Comparison of ENCODE assay signal across 8 cellular contexts in genomic region chr16:29862884-29863668, GRCh38. TPM values are rescaled to one million over a fixed set of nuclear protein-coding genes. Genes with fewer than 3 reads are reported as not detected.
A peak's percentile ranks its signal among the peaks of the same experiment; 100 is the strongest.
DNase-seq lines count a peak whose midpoint lies in the region; ATAC-seq and TF ChIP-seq lines count a peak whose summit lies in the region.

Gene CDIPT, minus strand, starts transcription at chr16:29863226. Its CDS starts 369 bp downstream, at chr16:29862857.

- H3K27me3 ChIP-seq in trophoblast cell (ENCODE audit: insufficient read depth, low read length): no peaks in the 10 kb centered on the region
- no peaks in the 10 kb centered on the region for H3K27me3 ChIP-seq in transverse colon

- H3K4ac ChIP-seq in trophoblast cell (ENCODE audit: low read depth, low read length): peak within 1 kb of the TSS; percentile 45

- peak within 1 kb of the TSS; percentile 89 for H3K4me2 ChIP-seq in trophoblast cell (ENCODE audit: low read length)

- H3K4me1 ChIP-seq in trophoblast cell (ENCODE audit: control insufficient read depth in 1 of 2, insufficient read depth in 2 of 2, low read length in 2 of 2) (peaks cover 0 to 10% of the 10 kb centered on the region in 2 experiments), transverse colon (peaks cover 10 to 24% (median 18%) of the 10 kb centered on the region in 4 donors)

- H3K79me2 ChIP-seq in trophoblast cell (ENCODE audit: control insufficient read depth, insufficient read depth, low read length, poor library complexity): peaks cover 4% of the 10 kb centered on the region

- peak within 1 kb of the TSS; percentile 44 for H3K18ac ChIP-seq in trophoblast cell (ENCODE audit: low read length)

- H3K36me3 ChIP-seq in trophoblast cell (ENCODE audit: control insufficient read depth in 1 of 2, insufficient read depth in 2 of 2, low read length in 2 of 2) (peaks cover 21 to 25% of the 10 kb centered on the region in 2 experiments), transverse colon (peaks cover 0 to 24% (median 10%) of the 10 kb centered on the region in 4 donors)

- peak within 1 kb of the TSS; percentile 47 for H2BK120ac ChIP-seq in trophoblast cell (ENCODE audit: insufficient read depth, low read length, poor library complexity)

- intact Hi-C loops in cardiac septum (cut with DNase I): loop anchor here (1.0 to 5.0 kb wide), 3 partner anchors 46 to 134 kb away; partner anchors contain the start of genes INO80E, KIF22 and PAGR1
- intact Hi-C loops in transverse colon (cut with DNase I; ENCODE audit: low total_unique reads): no loop called here

- peak; percentile 52 for TF ChIP-seq POLR2A in transverse colon (IDR thresholded peaks at IDR 0.05)

- peak; percentile 94 for ATAC-seq in HG02798 (IDR thresholded peaks at IDR 0.05; ENCODE audit: poor library complexity, unreplicated experiment)
- ATAC-seq in T-cell (replicated peaks in 1 of 4): peak; percentile 97 to 98 (median 98)

- H3K4me3 Mint-ChIP-seq in T-cell: peak within 1 kb of the TSS; percentile 91 to 94 (median 94)

- no peaks in the 10 kb centered on the region for H3K27me3 Mint-ChIP-seq in T-cell

- TF ChIP-seq CTCF in GM12874 (IDR thresholded peaks at IDR 0.05; ENCODE audit: insufficient read depth, low read depth, low read length): peak; percentile 84
- TF ChIP-seq CTCF in transverse colon (IDR thresholded peaks at IDR 0.05): peak; percentile 42 to 92 (median 47)

- H3K36me3 Mint-ChIP-seq in T-cell: peaks cover 22% of the 10 kb centered on the region

- no peaks in the 10 kb centered on the region for H3K9me3 Mint-ChIP-seq in T-cell

- in situ Hi-C loops in transverse colon (cut with MboI; ENCODE audit: low pct_ligation_motif_present in 1 of 4, low pct_unique_long_range_greater_than_20kb in 1 of 4, low sequenced_read_pairs in 3 of 4): loop anchor here in 2 of 4 donors (25.0 kb wide), 1 partner anchor 149 kb away; the partner anchor contains the start of genes C16orf92 (in 2 of the 2) and DOC2A (in 2 of the 2)

- peak within 1 kb of the TSS; percentile 77 for H3K9ac ChIP-seq in trophoblast cell (ENCODE audit: low read length)

- peak within 1 kb of the TSS; percentile 53 for H2BK5ac ChIP-seq in trophoblast cell (ENCODE audit: low read depth, low read length, poor library complexity)

- H4K8ac ChIP-seq in trophoblast cell (ENCODE audit: low read depth, low read length): peak within 1 kb of the TSS; percentile 93

- POLR2A ChIA-PET in T-cell (lab: Charles Lee): interaction anchor here in 1 of 2 donors (0.8 kb wide), 1 partner anchor 58 kb away, joined by 4 read pairs; no protein-coding TSS in a partner anchor

- peak within 1 kb of the TSS; percentile 99 to 100 for H3K27ac Mint-ChIP-seq in T-cell

- H3K9me3 ChIP-seq in trophoblast cell (ENCODE audit: insufficient read depth, low read depth, low read length): peaks cover 3% of the 10 kb centered on the region
- no peaks in the 10 kb centered on the region for H3K9me3 ChIP-seq in transverse colon

- H3K4me3 ChIP-seq in trophoblast cell (ENCODE audit: low read depth, low read length): peak within 1 kb of the TSS; percentile 97
- peak within 1 kb of the TSS; percentile 90 to 95 (median 91) for H3K4me3 ChIP-seq in transverse colon

- peaks cover 5% of the 10 kb centered on the region for H3K79me1 ChIP-seq in trophoblast cell (ENCODE audit: low read length)

- TF ChIP-seq EP300 in transverse colon (IDR thresholded peaks at IDR 0.05; ENCODE audit: low read depth): no peak

- peaks cover 20 to 33% (median 23%) of the 10 kb centered on the region in 3 donors for H3K4me1 Mint-ChIP-seq in T-cell

- H4K12ac ChIP-seq in trophoblast cell (ENCODE audit: low read depth, low read length): peak within 1 kb of the TSS; percentile 62

- CTCF ChIA-PET in T-cell (lab: Charles Lee): interaction anchor here in 1 of 2 donors (0.5 to 1.6 kb wide), 2 partner anchors 15 to 1041 kb away, joined by 3 to 4 read pairs; partner anchors contain the start of gene ATXN2L

- H3K27ac ChIP-seq in adipose tissue (ENCODE audit: low read depth, low read length) (peak within 1 kb of the TSS; percentile 75), trophoblast cell (ENCODE audit: low read depth, low read length) (peak within 1 kb of the TSS; percentile 63), transverse colon (peak within 1 kb of the TSS; percentile 89 to 96 (median 94))

- H2BK12ac ChIP-seq in trophoblast cell (ENCODE audit: low read length): no peak within 1 kb of the TSS

- H2AFZ ChIP-seq in trophoblast cell (ENCODE audit: insufficient read depth, low read length, poor library complexity): peak within 1 kb of the TSS; percentile 74

- DNase-seq in NCI-H1436 treated with DMSO at 0.1 percent for 48 hours (lab: John Stamatoyannopoulos, UW): peak; percentile 77
- peak; percentile 85 to 96 (median 92) for DNase-seq in T-cell
- peak; percentile 97 for DNase-seq in cardiac septum (ENCODE audit: low spot score)
- peak; percentile 88 to 98 for DNase-seq in trophoblast cell
- DNase-seq in transverse colon: peak; percentile 95

- peak within 1 kb of the TSS; percentile 76 for H4K91ac ChIP-seq in trophoblast cell (ENCODE audit: low read depth, low read length)

- H3K23ac ChIP-seq in trophoblast cell (ENCODE audit: low read length): peak within 1 kb of the TSS; percentile 31

- WGBS in adipose tissue, 3 donors: 0 to 1% (median 0%) methylated on average over 44 to 57 of the region's 57 CpGs
- no CpG with 5 or more reads among the region's 57 CpGs for WGBS in trophoblast cell (ENCODE audit: extremely low coverage, insufficient coverage, insufficient read length)
- WGBS in transverse colon (ENCODE audit: low coverage in 1 of 2), 2 donors: 0 to 2% methylated on average over 8 to 57 of the region's 57 CpGs

- no peak within 1 kb of the TSS for H2AK5ac ChIP-seq in trophoblast cell (ENCODE audit: low read length)

- H3K14ac ChIP-seq in trophoblast cell (ENCODE audit: low read length): peak within 1 kb of the TSS; percentile 77

RNA-seq across cellular contexts. Expression of gene CDIPT, which starts in this region (rescaled TPM):
- total RNA-seq in T-cell (10 to 100 TPM; 37.1 to 87.0 (median 79.7) TPM), cardiac septum (73.8 TPM), transverse colon (100 to 1,000 TPM in 1 of 4 donors, 10 to 100 TPM in 3; 58.5 to 139 (median 94.5) TPM)
- polyA plus RNA-seq in adipose tissue: 100 to 1,000 TPM in 2 of 3 donors, 10 to 100 TPM in 1; 84.2 to 133 (median 122) TPM
- polyA plus RNA-seq in trophoblast cell (2013): 51.3 and 53.4 TPM in 2 replicates

Comparison
In these comparisons a context has a peak if more than half of its experiments do, and no peak if none do; other contexts are left out.
1. Peak in every context shown above with its lines: DNase-seq, ATAC-seq, H3K4me3 ChIP-seq and H3K27ac ChIP-seq.